8 cellular contexts compared by ENCODE assay signal in genomic region chrX:118847676-118848075, GRCh38. TPM values are rescaled to one million over a fixed set of nuclear protein-coding genes. Genes with fewer than 3 reads are reported as not detected.
DNase-seq lines count a peak whose midpoint lies in the region; ATAC-seq and TF ChIP-seq lines count a peak whose summit lies in the region.

No MANE protein-coding gene starts in this region.

- CTCF ChIA-PET in activated CD8-positive, alpha-beta T cell treated with anti-CD3 and anti-CD28 coated beads for 36 hours (lab: Charles Lee), result interaction anchor here (0.8 to 2.4 kb wide), 12 partner anchors 9 to 403 kb away, joined by 3 to 9 read pairs (median 4); no protein-coding TSS in a partner anchor
- CTCF ChIA-PET in activated CD8-positive, alpha-beta T cell treated with anti-CD3 and anti-CD28 coated beads, Interleukin-2, amount 10 ng/mL, durations not matched to agents 7 days and 5 days (lab: Charles Lee), result interaction anchor here (0.8 to 1.7 kb wide), 8 partner anchors 9 to 161 kb away, joined by 3 to 11 read pairs (median 4); no protein-coding TSS in a partner anchor

- H3K4me3 Mint-ChIP-seq in activated CD8-positive, alpha-beta T cell treated with anti-CD3 and anti-CD28 coated beads for 36 hours, result no peak overlapping the region
- no peak overlapping the region for H3K4me3 Mint-ChIP-seq in activated CD8-positive, alpha-beta T cell treated with anti-CD3 and anti-CD28 coated beads, Interleukin-2, amount 10 ng/mL, durations not matched to agents 7 days and 5 days
- no peak overlapping the region for H3K4me3 Mint-ChIP-seq in progenitor cell of endocrine pancreas (ENCODE audit: low read depth)

- POLR2A ChIA-PET in activated CD8-positive, alpha-beta T cell treated with anti-CD3 and anti-CD28 coated beads for 36 hours (lab: Charles Lee), result no interaction called here
- POLR2A ChIA-PET in activated CD8-positive, alpha-beta T cell treated with anti-CD3 and anti-CD28 coated beads, Interleukin-2, amount 10 ng/mL, durations not matched to agents 7 days and 5 days (lab: Charles Lee), result interaction anchor here (1.0 kb wide), 1 partner anchor 161 kb away, joined by 3 read pairs; no protein-coding TSS in a partner anchor

- intact Hi-C loops in activated CD8-positive, alpha-beta T cell treated with anti-CD3 and anti-CD28 coated beads for 36 hours (cut with micrococcal nuclease), result loop anchor here (2.0 to 5.0 kb wide), 2 partner anchors 161 to 220 kb away; no protein-coding TSS in a partner anchor

- no peak for DNase-seq in activated CD8-positive, alpha-beta T cell treated with anti-CD3 and anti-CD28 coated beads for 36 hours
- no peak for DNase-seq in activated CD8-positive, alpha-beta T cell treated with anti-CD3 and anti-CD28 coated beads, Interleukin-2, amount 10 ng/mL, durations not matched to agents 7 days and 5 days
- DNase-seq in NCI-H1092 (lab: John Stamatoyannopoulos, UW) (peak; percentile 48), fibroblast of the aortic adventitia (ENCODE audit: low read depth) (peak; percentile 66), progenitor cell of endocrine pancreas (ENCODE audit: low spot score, unreplicated experiment) (no peak)
- no peak for DNase-seq in activated T-cell treated with anti-CD3 and anti-CD28 coated beads, Interleukin-2, amount 50 U/mL, for 1 hour

- TF ChIP-seq CTCF in activated CD8-positive, alpha-beta T cell treated with anti-CD3 and anti-CD28 coated beads for 36 hours (IDR thresholded peaks at IDR 0.05), result peak; percentile 49
- TF ChIP-seq CTCF in fibroblast of the aortic adventitia (IDR thresholded peaks at IDR 0.05; ENCODE audit: insufficient read depth, low read length) (peak; percentile 67), progenitor cell of endocrine pancreas (IDR thresholded peaks at IDR 0.05; ENCODE audit: unreplicated experiment) (peak; percentile 65)

- H3K27me3 Mint-ChIP-seq in activated CD8-positive, alpha-beta T cell treated with anti-CD3 and anti-CD28 coated beads for 36 hours, result no peaks in the 10 kb centered on the region
- peaks cover 2% of the 10 kb centered on the region for H3K27me3 Mint-ChIP-seq in activated CD8-positive, alpha-beta T cell treated with anti-CD3 and anti-CD28 coated beads, Interleukin-2, amount 10 ng/mL, durations not matched to agents 7 days and 5 days (ENCODE audit: low read depth)
- H3K27me3 Mint-ChIP-seq in progenitor cell of endocrine pancreas, result no peaks in the 10 kb centered on the region

- no peak overlapping the region for H3K27ac Mint-ChIP-seq in activated CD8-positive, alpha-beta T cell treated with anti-CD3 and anti-CD28 coated beads for 36 hours
- H3K27ac Mint-ChIP-seq in activated CD8-positive, alpha-beta T cell treated with anti-CD3 and anti-CD28 coated beads, Interleukin-2, amount 10 ng/mL, durations not matched to agents 7 days and 5 days, result no peak overlapping the region
- H3K27ac Mint-ChIP-seq in progenitor cell of endocrine pancreas, result no peak overlapping the region

- no peaks in the 10 kb centered on the region for H3K9me3 Mint-ChIP-seq in activated CD8-positive, alpha-beta T cell treated with anti-CD3 and anti-CD28 coated beads for 36 hours
- H3K9me3 Mint-ChIP-seq in activated CD8-positive, alpha-beta T cell treated with anti-CD3 and anti-CD28 coated beads, Interleukin-2, amount 10 ng/mL, durations not matched to agents 7 days and 5 days (ENCODE audit: insufficient read depth), result no peaks in the 10 kb centered on the region
- H3K9me3 Mint-ChIP-seq in progenitor cell of endocrine pancreas (ENCODE audit: low read depth), result peaks cover 5% of the 10 kb centered on the region

- H3K4me1 Mint-ChIP-seq in activated CD8-positive, alpha-beta T cell treated with anti-CD3 and anti-CD28 coated beads for 36 hours (ENCODE audit: low read depth), result no peaks in the 10 kb centered on the region
- no peaks in the 10 kb centered on the region for H3K4me1 Mint-ChIP-seq in activated CD8-positive, alpha-beta T cell treated with anti-CD3 and anti-CD28 coated beads, Interleukin-2, amount 10 ng/mL, durations not matched to agents 7 days and 5 days (ENCODE audit: low read depth)
- H3K4me1 Mint-ChIP-seq in progenitor cell of endocrine pancreas (ENCODE audit: low read depth), result no peaks in the 10 kb centered on the region

- no peak overlapping the region for H3K4me3 ChIP-seq in fibroblast of the aortic adventitia (ENCODE audit: low read depth, low read length)

- peak; percentile 47 for ATAC-seq in activated CD8-positive, alpha-beta T cell treated with anti-CD3 and anti-CD28 coated beads for 36 hours
- no peak for ATAC-seq in activated CD8-positive, alpha-beta T cell treated with anti-CD3 and anti-CD28 coated beads, Interleukin-2, amount 10 ng/mL, durations not matched to agents 7 days and 5 days
- ATAC-seq in SK-N-SH treated with all-trans-retinoic acid at 6 μM for 48 hours, result peak; percentile 88
- ATAC-seq in HG02588 (IDR thresholded peaks at IDR 0.05; ENCODE audit: unreplicated experiment), result no peak

- no peaks in the 10 kb centered on the region for H3K36me3 Mint-ChIP-seq in activated CD8-positive, alpha-beta T cell treated with anti-CD3 and anti-CD28 coated beads for 36 hours (ENCODE audit: low read depth)
- no peaks in the 10 kb centered on the region for H3K36me3 Mint-ChIP-seq in activated CD8-positive, alpha-beta T cell treated with anti-CD3 and anti-CD28 coated beads, Interleukin-2, amount 10 ng/mL, durations not matched to agents 7 days and 5 days (ENCODE audit: low read depth)
- H3K36me3 Mint-ChIP-seq in progenitor cell of endocrine pancreas (ENCODE audit: insufficient read depth), result peaks cover 1% of the 10 kb centered on the region

TF ChIP-seq in SK-N-SH treated with all-trans-retinoic acid at 6 μM for 48 hours, 23 proteins besides CTCF, POLR2A, EP300 and RAD21:
- no peak for TF ChIP-seq PPARA (CRISPR knock-in tag; IDR thresholded peaks at IDR 0.05; ENCODE audit: borderline replicate concordance)

RNA-seq across cellular contexts. Expression of gene ZCCHC12, which starts 24.1 kb away (rescaled TPM):
- total RNA-seq in activated CD8-positive, alpha-beta T cell treated with anti-CD3 and anti-CD28 coated beads for 36 hours, result not detected
- not detected for total RNA-seq in activated CD8-positive, alpha-beta T cell treated with anti-CD3 and anti-CD28 coated beads, Interleukin-2, amount 10 ng/mL, durations not matched to agents 7 days and 5 days
- total RNA-seq in fibroblast of the aortic adventitia (ENCODE audit: low replicate concordance), result not detected in 2 replicates
- 2.3 and 3.2 TPM in 2 replicates for total RNA-seq in progenitor cell of endocrine pancreas

Comparison
In these comparisons a context has a peak if more than half of its experiments do, and no peak if none do; other contexts are left out.
1. ATAC-seq: peak in activated CD8-positive, alpha-beta T cell treated with anti-CD3 and anti-CD28 coated beads for 36 hours (single experiment) and SK-N-SH treated with all-trans-retinoic acid at 6 μM for 48 hours (single experiment); none in activated CD8-positive, alpha-beta T cell treated with anti-CD3 and anti-CD28 coated beads, Interleukin-2, amount 10 ng/mL, durations not matched to agents 7 days and 5 days (single experiment) and HG02588 (single experiment).
2. DNase-seq: peak in NCI-H1092 (single experiment) and fibroblast of the aortic adventitia (single experiment); none in activated CD8-positive, alpha-beta T cell treated with anti-CD3 and anti-CD28 coated beads for 36 hours (single experiment), activated CD8-positive, alpha-beta T cell treated with anti-CD3 and anti-CD28 coated beads, Interleukin-2, amount 10 ng/mL, durations not matched to agents 7 days and 5 days (single experiment), progenitor cell of endocrine pancreas (single experiment) and activated T-cell treated with anti-CD3 and anti-CD28 coated beads, Interleukin-2, amount 50 U/mL, for 1 hour (single experiment).
3. Peak in every context shown above with its lines, with median percentiles within 50 percentile points of each other: CTCF ChIP-seq.